10 cellular contexts compared by ENCODE assay signal in genomic region chr1:165898837-165899236, GRCh38.
DNase-seq lines count a peak whose midpoint lies in the region; ATAC-seq and TF ChIP-seq lines count a peak whose summit lies in the region.
"Had no signal": no experiment of that assay in that cellular context is flagged by ENCODE, and none has a peak within 500 bp of the region (broad histone marks: within the 10 kb centered on the region; RNA-seq: fewer than 3 reads in every experiment).

No MANE protein-coding gene starts in this region.

- no peak overlapping the region for H3K4me3 ChIP-seq in SJSA1
- H3K4me3 ChIP-seq in fibroblast of mammary gland (ENCODE audit: control insufficient read depth, low read depth, low read length), result no peak overlapping the region

- H3K27me3 ChIP-seq in SJSA1 (replicated peaks), result no peaks in the 10 kb centered on the region

- H3K9me3 ChIP-seq in SJSA1 (replicated peaks), result no peaks in the 10 kb centered on the region

- ATAC-seq in omental fat pad (ENCODE audit: low FRiP score) (peak; percentile 94), GM18517 (IDR thresholded peaks at IDR 0.05; ENCODE audit: unreplicated experiment) (no peak)

- TF ChIP-seq CTCF in fibroblast of mammary gland (conservative IDR thresholded peaks at IDR 0.05; ENCODE audit: control insufficient read depth, insufficient read depth, low read depth, low read length) (no peak), omental fat pad (IDR thresholded peaks at IDR 0.05) (no peak)

- H3K36me3 ChIP-seq in SJSA1, result peaks cover 46% of the 10 kb centered on the region

- H3K27ac ChIP-seq in SJSA1, result peak overlapping the region; percentile 93

- DNase-seq in Ammon's horn (ENCODE audit: low spot score), result peak; percentile 36
- DNase-seq in SJSA1 (ENCODE audit: low read depth in 1 of 2, low spot score in 2 of 2), result peak; percentile 92 to 94
- peak; percentile 99 for DNase-seq in fibroblast of mammary gland (ENCODE audit: low read depth)
- no peak for DNase-seq in omental fat pad (ENCODE audit: low spot score)
- DNase-seq in activated CD4-positive, alpha-beta T cell treated with anti-CD3 and anti-CD28 coated beads for 1 hour, result no peak
- DNase-seq in NCI-H1092 (lab: John Stamatoyannopoulos, UW), result no peak
- DNase-seq in germinal center (ENCODE audit: low spot score), result no peak
- DNase-seq: activated CD4-positive, alpha-beta T cell treated with anti-CD3 and anti-CD28 coated beads, Interleukin-2, amount 50 U/mL, for 4 hours; DMS79 had no signal

- peaks cover 57% of the 10 kb centered on the region for H3K4me1 ChIP-seq in SJSA1 (replicated peaks)

Comparison
In these comparisons a context has a peak if more than half of its experiments do, and no peak if none do; other contexts are left out.
1. DNase-seq: peak in Ammon's horn (single experiment), SJSA1 (2 of 2) and fibroblast of mammary gland (single experiment); none in omental fat pad (single experiment), activated CD4-positive, alpha-beta T cell treated with anti-CD3 and anti-CD28 coated beads for 1 hour (single experiment), NCI-H1092 (single experiment) and germinal center (single experiment).